23 cellular contexts compared by ENCODE assay signal in the genomic region with DNA sequence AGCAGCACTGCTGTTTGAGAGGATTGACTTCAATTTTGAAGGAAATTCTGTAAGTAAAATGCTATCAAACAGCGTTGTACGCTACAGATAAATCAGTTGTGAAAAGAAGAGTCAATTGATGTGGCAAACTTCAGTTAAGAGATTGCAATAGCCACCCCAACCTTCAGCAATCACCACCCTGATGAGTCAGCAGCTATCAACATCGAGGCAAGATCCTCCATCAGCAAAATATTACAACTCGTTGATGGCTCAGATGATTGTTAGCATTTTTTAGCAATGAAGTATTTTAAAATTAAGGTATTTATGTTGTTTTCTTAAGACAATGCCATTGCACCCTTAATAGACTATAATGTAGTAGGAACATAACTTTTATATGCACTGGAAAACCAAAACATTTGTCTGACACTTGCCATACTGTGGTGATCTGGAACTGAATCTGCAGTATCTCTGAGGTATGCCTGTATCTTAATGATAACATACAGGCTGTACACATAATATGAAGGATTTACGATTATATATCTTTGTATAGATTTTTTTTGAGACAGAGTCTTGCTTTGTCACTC. TPM values are rescaled to one million over a fixed set of nuclear protein-coding genes. Genes with fewer than 3 reads are reported as not detected.
A peak's percentile ranks its signal among the peaks of the same experiment; 100 is the strongest.
DNase-seq lines count a peak whose midpoint lies in the region; ATAC-seq and TF ChIP-seq lines count a peak whose summit lies in the region.
"Had no signal": no experiment of that assay in that cellular context is flagged by ENCODE, and none has a peak within 500 bp of the region (broad histone marks: within the 10 kb centered on the region; RNA-seq: fewer than 3 reads in every experiment).

No MANE protein-coding gene starts in this region.

- no peak overlapping the region for H2BK15ac ChIP-seq in neuronal stem cell (ENCODE audit: low read length)

- H3K18ac ChIP-seq in neuronal stem cell (ENCODE audit: low read length) = no peak overlapping the region

- no CpG with 5 or more reads among the region's 5 CpGs for WGBS in neuronal stem cell (ENCODE audit: extremely low coverage in 2 of 2, insufficient read length in 2 of 2, insufficient replicate concordance in 1 of 2), 2 donors

- H3K4me1 ChIP-seq in neuronal stem cell (ENCODE audit: control insufficient read depth in 2 of 2, insufficient read depth in 1 of 2, low read depth in 1 of 2, low read length in 2 of 2) = no peaks in the 10 kb centered on the region
- H3K4me1 ChIP-seq: body of pancreas, Caco-2, heart right ventricle, prostate gland, uterus had no signal

- H3K27ac ChIP-seq in neuronal stem cell (replicated peaks; ENCODE audit: low read length) = no peak overlapping the region
- H3K27ac ChIP-seq: body of pancreas, epithelial cell of prostate, heart right ventricle, prostate gland, uterus had no signal

- H3K9ac ChIP-seq in neuronal stem cell (ENCODE audit: low read depth, low read length, poor library complexity) = no peak overlapping the region

- no peak overlapping the region for H2AFZ ChIP-seq in neuronal stem cell (ENCODE audit: low read length)

- H4K91ac ChIP-seq in neuronal stem cell (ENCODE audit: low read depth, low read length, poor library complexity) = no peak overlapping the region

- H3K36me3 ChIP-seq in neuronal stem cell (replicated peaks in 1 of 2; ENCODE audit: control insufficient read depth in 2 of 2, insufficient read depth in 2 of 2, low read length in 2 of 2) = peaks cover 0 to 39% of the 10 kb centered on the region in 2 donors
- H3K36me3 ChIP-seq: MG63, prostate gland, uterus had no signal

- in situ Hi-C loops in astrocyte of the spinal cord (cut with HindIII; ENCODE audit: low sequenced_read_pairs) = no loop called here

- H2BK120ac ChIP-seq in neuronal stem cell (ENCODE audit: low read depth, low read length) = no peak overlapping the region

- H4K8ac ChIP-seq in neuronal stem cell (ENCODE audit: low read depth, low read length) = no peak overlapping the region

- DNase-seq in EH (ENCODE audit: low read depth) (peak; percentile 73), HS-5 (ENCODE audit: low read depth) (peak; percentile 56), astrocyte of the spinal cord (ENCODE audit: low read depth, low spot score) (peak; percentile 8), fibroblast of villous mesenchyme (ENCODE audit: low read depth) (peak; percentile 75), GM20000 (ENCODE audit: low spot score) (no peak), neuronal stem cell (ENCODE audit: low spot score) (no peak)
- DNase-seq: activated CD4-positive, alpha-beta memory T cell treated with anti-CD3 and anti-CD28 coated beads, Interleukin-2, amount 10 ng/mL, durations not matched to agents 7 days and 5 days; activated T-cell treated with anti-CD3 and anti-CD28 coated beads, Interleukin-2, amount 50 U/mL, for 1 hour; body of pancreas; Caco-2; dermis blood vessel endothelial cell; heart right ventricle; kidney; MG63; NCI-H187; NCI-H446 treated with DMSO at 0.1 percent for 48 hours; Right ventricle myocardium superior; substantia nigra; uterus had no signal

- no peaks in the 10 kb centered on the region for H3K27me3 ChIP-seq in neuronal stem cell (ENCODE audit: control insufficient read depth in 3 of 3, insufficient read depth in 3 of 3, low read depth in 1 of 3, low read length in 3 of 3)
- H3K27me3 ChIP-seq: body of pancreas, heart right ventricle, MG63, uterus had no signal

- peaks cover 0 to 5% of the 10 kb centered on the region in 2 donors for H3K9me3 ChIP-seq in neuronal stem cell (replicated peaks in 1 of 2; ENCODE audit: control insufficient read depth in 2 of 2, insufficient read depth in 1 of 2, low read depth in 1 of 2, low read length in 2 of 2)
- H3K9me3 ChIP-seq: body of pancreas, Caco-2, heart right ventricle, MG63, prostate gland, uterus had no signal

- no peak for TF ChIP-seq CTCF in astrocyte of the spinal cord (IDR thresholded peaks at IDR 0.05; ENCODE audit: low read depth, low read length)
- no peak for TF ChIP-seq CTCF in fibroblast of villous mesenchyme (IDR thresholded peaks at IDR 0.05; ENCODE audit: insufficient read depth, low read depth, low read length)
- TF ChIP-seq CTCF in GM20000 (IDR thresholded peaks at IDR 0.05; ENCODE audit: extremely low read depth, missing control alignments) = no peak

- no peak overlapping the region for H2AK5ac ChIP-seq in neuronal stem cell (ENCODE audit: low read depth, low read length)

- H2BK12ac ChIP-seq in neuronal stem cell (ENCODE audit: low read length) = no peak overlapping the region

- H2BK5ac ChIP-seq in neuronal stem cell (ENCODE audit: low read length) = no peak overlapping the region

- ATAC-seq in HG03354 (IDR thresholded peaks at IDR 0.05; ENCODE audit: poor library complexity, severe bottlenecking, unreplicated experiment) (no peak), HG02884 (IDR thresholded peaks at IDR 0.05; ENCODE audit: unreplicated experiment) (no peak)
- ATAC-seq: body of pancreas, heart right ventricle had no signal

- H3K14ac ChIP-seq in neuronal stem cell (ENCODE audit: low read length) = no peak overlapping the region

- no peak overlapping the region for H3K4ac ChIP-seq in neuronal stem cell (ENCODE audit: low read length)

- H3K4me2 ChIP-seq in neuronal stem cell (ENCODE audit: insufficient read depth, low read length, poor library complexity, severe bottlenecking) = no peak overlapping the region

- H3K79me1 ChIP-seq in neuronal stem cell (ENCODE audit: low read depth, low read length) = no peaks in the 10 kb centered on the region

- H3K23ac ChIP-seq in neuronal stem cell (ENCODE audit: low read depth, low read length, poor library complexity) = no peak overlapping the region

- H3K4me3 ChIP-seq in astrocyte of the spinal cord (ENCODE audit: low read depth, low read length) = no peak overlapping the region
- H3K4me3 ChIP-seq in fibroblast of villous mesenchyme (ENCODE audit: low read depth, low read length) = no peak overlapping the region
- H3K4me3 ChIP-seq in neuronal stem cell (ENCODE audit: low read length in 2 of 2) = no peak overlapping the region
- H3K4me3 ChIP-seq: body of pancreas, heart right ventricle, MG63, prostate gland, uterus had no signal

RNA-seq across cellular contexts. Expression of a gene that starts 47.5 kb away (rescaled TPM):
- total RNA-seq in fibroblast of villous mesenchyme = 35.1 and 53.1 TPM in 2 replicates
- 13.6 TPM for polyA plus RNA-seq in neuronal stem cell (2013, experiment 1 of 2)
- 15.0 TPM for polyA plus RNA-seq in neuronal stem cell (2013, experiment 2 of 2)

Comparison
In these comparisons a context has a peak if more than half of its experiments do, and no peak if none do; other contexts are left out.
1. DNase-seq: peak in EH (single experiment), HS-5 (single experiment), astrocyte of the spinal cord (single experiment) and fibroblast of villous mesenchyme (single experiment); none in GM20000 (single experiment) and neuronal stem cell (single experiment).